ENCODE assay signal across 21 cellular contexts in the genomic region with DNA sequence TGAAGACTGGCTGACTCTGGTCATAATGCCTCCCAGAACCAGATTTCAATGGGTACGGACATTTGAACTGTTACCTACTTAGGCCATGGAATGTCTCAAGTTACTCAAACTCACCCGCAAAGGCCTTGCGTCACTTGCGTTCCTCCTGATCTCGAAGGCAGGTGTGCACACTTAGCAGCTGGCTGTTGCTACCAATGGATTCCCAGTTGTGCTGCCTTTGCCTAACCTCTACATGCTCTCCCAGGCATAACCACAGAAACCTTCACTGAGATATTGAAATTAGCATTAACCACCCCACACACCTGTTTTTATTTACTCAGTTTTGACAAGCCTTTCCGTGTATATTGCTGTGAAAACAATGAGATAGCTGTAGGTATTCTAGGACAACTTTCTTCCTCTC. TPM values are rescaled to one million over a fixed set of nuclear protein-coding genes. Genes with fewer than 3 reads are reported as not detected.
DNase-seq lines count a peak whose midpoint lies in the region; ATAC-seq and TF ChIP-seq lines count a peak whose summit lies in the region.
"Had no signal": no experiment of that assay in that cellular context is flagged by ENCODE, and none has a peak within 500 bp of the region (broad histone marks: within the 10 kb centered on the region; RNA-seq: fewer than 3 reads in every experiment).

No MANE protein-coding gene starts in this region.

- intact Hi-C loops in dorsolateral prefrontal cortex (cut with DNase I): no loop called here

- no peak overlapping the region for H3K27ac ChIP-seq in dorsolateral prefrontal cortex
- H3K27ac ChIP-seq: body of pancreas, SK-N-MC had no signal

- peaks cover 0 to 34% (median 9%) of the 10 kb centered on the region in 45 donors for H3K27me3 ChIP-seq in dorsolateral prefrontal cortex

- H3K4me1 Mint-ChIP-seq in activated CD4-positive, alpha-beta T cell treated with anti-CD3 and anti-CD28 coated beads, Interleukin-2, amount 10 ng/mL, durations not matched to agents 7 days and 5 days: peaks cover 11% of the 10 kb centered on the region

- no peaks in the 10 kb centered on the region for H3K9me3 Mint-ChIP-seq in activated CD4-positive, alpha-beta T cell treated with anti-CD3 and anti-CD28 coated beads, Interleukin-2, amount 10 ng/mL, durations not matched to agents 7 days and 5 days
- H3K9me3 Mint-ChIP-seq: activated naive CD4-positive, alpha-beta T cell treated with anti-CD3 and anti-CD28 coated beads, Interleukin-2, amount 50 U/mL, for 24 hours; dendritic cell treated with granulocyte-macrophage colony-stimulating factor and Interleukin-4, amounts not matched to agents 40 ng/mL and 50 ng/mL, for 4 days; natural killer cell treated with Interleukin-12 subunit alpha and Interleukin-12 subunit beta and Interleukin-15 and Interleukin-18, amount 100 ng/mL, for 72 hours had no signal

- H3K27me3 Mint-ChIP-seq in activated CD4-positive, alpha-beta T cell treated with anti-CD3 and anti-CD28 coated beads, Interleukin-2, amount 10 ng/mL, durations not matched to agents 7 days and 5 days: peaks cover 38% of the 10 kb centered on the region

- CTCF ChIA-PET in activated CD4-positive, alpha-beta T cell treated with anti-CD3 and anti-CD28 coated beads, Interleukin-2, amount 10 ng/mL, durations not matched to agents 7 days and 5 days (lab: Charles Lee): interaction anchor here (0.6 kb wide), 1 partner anchor 89 kb away, joined by 4 read pairs; the partner anchor contains the start of gene USP46

- no peak for TF ChIP-seq CTCF in dorsolateral prefrontal cortex (IDR thresholded peaks at IDR 0.05 in 54 of 56, conservative IDR thresholded peaks at IDR 0.05 in 2 of 56; ENCODE audit: low read depth in 1 of 56, partially characterized antibody in 56 of 56)

- peak; percentile 56 for ATAC-seq in GM18502 (IDR thresholded peaks at IDR 0.05; ENCODE audit: poor library complexity, unreplicated experiment)
- ATAC-seq in GM21390 (IDR thresholded peaks at IDR 0.05; ENCODE audit: unreplicated experiment): peak; percentile 80
- peak; percentile 61 for ATAC-seq in HG03354 (IDR thresholded peaks at IDR 0.05; ENCODE audit: poor library complexity, severe bottlenecking, unreplicated experiment)
- ATAC-seq in HG02840 (IDR thresholded peaks at IDR 0.05; ENCODE audit: low FRiP score, unreplicated experiment): no peak
- ATAC-seq: body of pancreas; natural killer cell treated with Interleukin-12 subunit alpha and Interleukin-12 subunit beta and Interleukin-15 and Interleukin-18, amount 100 ng/mL, for 72 hours had no signal

- POLR2A ChIA-PET in activated CD4-positive, alpha-beta T cell treated with anti-CD3 and anti-CD28 coated beads, Interleukin-2, amount 10 ng/mL, durations not matched to agents 7 days and 5 days (lab: Charles Lee): no interaction called here

- DNase-seq in RPMI8226 (peak; percentile 59), dorsolateral prefrontal cortex (no peak)
- no peak for DNase-seq in activated CD4-positive, alpha-beta T cell treated with anti-CD3 and anti-CD28 coated beads, Interleukin-2, amount 10 ng/mL, durations not matched to agents 7 days and 5 days
- DNase-seq in stimulated activated CD4-positive, alpha-beta T cell treated with anti-CD3 and anti-CD28 coated beads, Interleukin-15, amount 100 ng/mL, for 24 hours: no peak
- DNase-seq: body of pancreas, COR-L47, MG63, NCI-H226, OCI-M1, retina, T1000 had no signal

- H3K27ac Mint-ChIP-seq in activated CD4-positive, alpha-beta T cell treated with anti-CD3 and anti-CD28 coated beads, Interleukin-2, amount 10 ng/mL, durations not matched to agents 7 days and 5 days: no peak overlapping the region
- H3K27ac Mint-ChIP-seq: activated naive CD4-positive, alpha-beta T cell treated with anti-CD3 and anti-CD28 coated beads, Interleukin-2, amount 50 U/mL, for 24 hours; dendritic cell treated with granulocyte-macrophage colony-stimulating factor and Interleukin-4, amounts not matched to agents 40 ng/mL and 50 ng/mL, for 4 days; natural killer cell treated with Interleukin-12 subunit alpha and Interleukin-12 subunit beta and Interleukin-15 and Interleukin-18, amount 100 ng/mL, for 72 hours had no signal

- H3K36me3 Mint-ChIP-seq in activated CD4-positive, alpha-beta T cell treated with anti-CD3 and anti-CD28 coated beads, Interleukin-2, amount 10 ng/mL, durations not matched to agents 7 days and 5 days (ENCODE audit: low read depth): peaks cover 3% of the 10 kb centered on the region

- no peak overlapping the region for H3K4me3 ChIP-seq in dorsolateral prefrontal cortex
- H3K4me3 ChIP-seq: body of pancreas, lung, MG63, SK-N-MC had no signal

- no peak overlapping the region for H3K4me3 Mint-ChIP-seq in activated CD4-positive, alpha-beta T cell treated with anti-CD3 and anti-CD28 coated beads, Interleukin-2, amount 10 ng/mL, durations not matched to agents 7 days and 5 days
- H3K4me3 Mint-ChIP-seq: activated naive CD4-positive, alpha-beta T cell treated with anti-CD3 and anti-CD28 coated beads, Interleukin-2, amount 50 U/mL, for 24 hours; dendritic cell treated with granulocyte-macrophage colony-stimulating factor and Interleukin-4, amounts not matched to agents 40 ng/mL and 50 ng/mL, for 4 days; natural killer cell treated with Interleukin-12 subunit alpha and Interleukin-12 subunit beta and Interleukin-15 and Interleukin-18, amount 100 ng/mL, for 72 hours had no signal

RNA-seq across cellular contexts. Expression of gene ERVMER34-1, which starts 2.8 kb away (rescaled TPM):
- not detected for total RNA-seq in activated CD4-positive, alpha-beta T cell treated with anti-CD3 and anti-CD28 coated beads, Interleukin-2, amount 10 ng/mL, durations not matched to agents 7 days and 5 days
- 1 to 10 TPM in 93 of 120 experiments, under 1 TPM in 27; 0.42 to 3.8 (median 1.4) TPM for total RNA-seq in dorsolateral prefrontal cortex
- total RNA-seq: G401; natural killer cell treated with Interleukin-12 subunit alpha and Interleukin-12 subunit beta and Interleukin-15 and Interleukin-18, amount 100 ng/mL, for 72 hours had no signal
